ENCODE assay signal across 9 cellular contexts in the genomic region with DNA sequence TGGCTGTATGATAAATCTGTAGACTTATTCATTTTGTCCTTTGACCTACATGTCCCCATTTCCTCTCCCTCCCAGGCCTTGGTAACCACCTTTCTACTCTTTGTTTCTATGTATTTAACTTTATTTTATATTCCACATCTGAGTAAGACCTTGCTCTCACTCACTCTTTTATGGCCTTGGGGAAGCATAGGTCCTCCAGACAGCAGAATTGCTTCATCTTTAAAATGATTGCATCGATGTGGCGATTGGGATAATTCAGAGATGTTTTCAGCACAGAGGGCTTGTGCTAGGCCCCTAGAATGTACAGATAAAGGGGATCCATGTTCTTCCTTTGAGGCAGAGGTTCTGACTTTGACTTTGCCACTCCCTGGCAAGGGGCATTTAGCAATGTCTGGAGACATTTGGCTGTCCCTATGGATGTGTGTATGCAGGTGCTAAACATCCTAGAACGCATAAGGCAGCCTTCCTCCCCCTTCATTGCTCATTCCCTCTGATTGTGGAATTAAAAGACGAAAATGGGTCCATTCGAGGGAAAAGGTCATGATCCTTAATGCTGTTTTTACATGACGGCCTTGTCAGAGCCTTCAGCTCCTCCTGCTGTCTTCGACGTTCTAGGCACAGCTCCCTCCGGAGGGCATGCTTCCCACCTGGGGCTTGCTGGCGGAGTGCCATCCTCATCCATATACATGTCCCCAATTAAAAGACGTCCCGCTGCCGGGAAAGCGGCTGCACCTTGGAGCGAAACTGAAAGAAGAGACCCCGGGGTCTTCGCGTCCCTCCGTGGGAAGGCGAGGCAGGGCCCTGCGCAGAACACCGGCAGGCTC. TPM values are rescaled to one million over a fixed set of nuclear protein-coding genes. Genes with fewer than 3 reads are reported as not detected.
DNase-seq lines count a peak whose midpoint lies in the region; ATAC-seq and TF ChIP-seq lines count a peak whose summit lies in the region.
"Had no signal": no experiment of that assay in that cellular context is flagged by ENCODE, and none has a peak within 500 bp of the region (broad histone marks: within the 10 kb centered on the region; RNA-seq: fewer than 3 reads in every experiment).

No MANE protein-coding gene starts in this region.

- intact Hi-C loops in dorsolateral prefrontal cortex (cut with DNase I) = no loop called here

- ATAC-seq in GM18907 (IDR thresholded peaks at IDR 0.05; ENCODE audit: unreplicated experiment) (no peak), HG03039 (IDR thresholded peaks at IDR 0.05; ENCODE audit: unreplicated experiment) (no peak)
- ATAC-seq: GM12878 had no signal

- no peaks in the 10 kb centered on the region for H3K9me3 ChIP-seq in BE2C

- peaks cover 65% of the 10 kb centered on the region for H3K27me3 Mint-ChIP-seq in nephron progenitor cell (ENCODE audit: low read depth, poor library complexity)

- no peaks in the 10 kb centered on the region for H3K9me3 Mint-ChIP-seq in nephron progenitor cell

- no peak for DNase-seq in BE2C
- DNase-seq in NCI-H146 (lab: John Stamatoyannopoulos, UW) = peak; percentile 32
- DNase-seq in dorsolateral prefrontal cortex = peak in 2 of 10 donors; percentile 7 to 30
- DNase-seq in nephron progenitor cell = no peak
- DNase-seq in activated naive CD4-positive, alpha-beta T cell treated with anti-CD3 and anti-CD28 coated beads, Interleukin-2, amount 50 U/mL, for 16 hours = no peak
- DNase-seq in NCI-H128 (lab: John Stamatoyannopoulos, UW; ENCODE audit: unreplicated experiment) = no peak

- H3K4me3 ChIP-seq in BE2C (ENCODE audit: low read depth, low read length) (peak overlapping the region; percentile 38), dorsolateral prefrontal cortex (peak overlapping the region; percentile 44 to 84 (median 66))
- H3K4me3 ChIP-seq: GM12878 had no signal

- H3K27me3 ChIP-seq in BE2C (no peaks in the 10 kb centered on the region), dorsolateral prefrontal cortex (peaks cover 0 to 5% (median 0%) of the 10 kb centered on the region in 45 donors)

- no peak overlapping the region for H3K27ac Mint-ChIP-seq in nephron progenitor cell

- no peaks in the 10 kb centered on the region for H3K36me3 Mint-ChIP-seq in nephron progenitor cell (ENCODE audit: low read depth)

- peak overlapping the region; percentile 85 for H3K4me3 Mint-ChIP-seq in nephron progenitor cell

- H3K36me3 ChIP-seq in BE2C = no peaks in the 10 kb centered on the region

- H3K4me1 ChIP-seq in BE2C = no peaks in the 10 kb centered on the region

- H3K27ac ChIP-seq in dorsolateral prefrontal cortex = peak overlapping the region in 4 of 59 donors; percentile 18 to 61 (median 34)

- H3K4me1 Mint-ChIP-seq in nephron progenitor cell = peaks cover 19% of the 10 kb centered on the region

- TF ChIP-seq CTCF in BE2C (IDR thresholded peaks at IDR 0.05; ENCODE audit: low read depth, low read length) (no peak), dorsolateral prefrontal cortex (IDR thresholded peaks at IDR 0.05 in 54 of 56, conservative IDR thresholded peaks at IDR 0.05 in 2 of 56; ENCODE audit: low read depth in 1 of 56, partially characterized antibody in 56 of 56) (no peak), nephron progenitor cell (IDR thresholded peaks at IDR 0.05) (no peak)

RNA-seq across cellular contexts. Expression of gene GPR39, which starts 1.1 kb away (rescaled TPM):
- polyA plus RNA-seq in BE2C (2012; ENCODE audit: insufficient read depth, insufficient read length, low read depth) = not detected
- 1 to 10 TPM in 25 of 120 experiments, under 1 TPM in 91, not detected in 4; 0.25 to 2.3 (median 0.68) TPM for total RNA-seq in dorsolateral prefrontal cortex
